Comparison of ENCODE assay signal across 25 cellular contexts in genomic region chr22:34001701-34002466, GRCh38.
"Had no signal": no experiment of that assay in that cellular context is flagged by ENCODE, and none has a peak within 500 bp of the region (broad histone marks: within the 10 kb centered on the region; RNA-seq: fewer than 3 reads in every experiment).

No MANE protein-coding gene starts in this region.

- H3K4me3 ChIP-seq: coronary artery, gastroesophageal sphincter, heart right ventricle, left ventricle myocardium inferior, lower lobe of right lung, spleen, testis, tibial artery, upper lobe of left lung had no signal

- H3K4me1 ChIP-seq: gastroesophageal sphincter, heart right ventricle, left ventricle myocardium inferior, lower lobe of right lung, parathyroid adenoma, spleen, testis, tibial artery, upper lobe of left lung had no signal

- H3K27ac Mint-ChIP-seq: memory B cell; natural killer cell; progenitor cell of endocrine pancreas; stimulated activated memory B cell treated with anti-CD40 and anti-IgM and Interleukin-4, amounts not matched to agents 10 μg/mL and 1 μg/mL and 100 μg/mL, for 72 hours had no signal

- H3K27me3 ChIP-seq: gastroesophageal sphincter, heart right ventricle, neutrophil, spleen, testis, tibial artery, upper lobe of left lung had no signal

- H3K36me3 Mint-ChIP-seq: memory B cell; natural killer cell; stimulated activated memory B cell treated with anti-CD40 and anti-IgM and Interleukin-4, amounts not matched to agents 10 μg/mL and 1 μg/mL and 100 μg/mL, for 72 hours had no signal

- H3K79me2 ChIP-seq: parathyroid adenoma had no signal

- H3K27me3 Mint-ChIP-seq: progenitor cell of endocrine pancreas; stimulated activated memory B cell treated with anti-CD40 and anti-IgM and Interleukin-4, amounts not matched to agents 10 μg/mL and 1 μg/mL and 100 μg/mL, for 72 hours had no signal

- H3K4me3 Mint-ChIP-seq: memory B cell; natural killer cell; stimulated activated memory B cell treated with anti-CD40 and anti-IgM and Interleukin-4, amounts not matched to agents 10 μg/mL and 1 μg/mL and 100 μg/mL, for 72 hours had no signal

- H3K9ac ChIP-seq: parathyroid adenoma had no signal

- H3K9me3 ChIP-seq: neutrophil, testis had no signal

- ATAC-seq: gastroesophageal sphincter; heart right ventricle; left cardiac atrium; lower lobe of right lung; natural killer cell; sciatic nerve; stimulated activated memory B cell treated with anti-CD40 and anti-IgM and Interleukin-4, amounts not matched to agents 10 μg/mL and 1 μg/mL and 100 μg/mL, for 72 hours; stimulated activated naive CD8-positive, alpha-beta T cell treated with anti-CD3 and anti-CD28 coated beads, Interleukin-15, Interleukin-2, amounts not matched to agents 100 U/mL and 50 U/mL, for 24 hours had no signal

- H2AFZ ChIP-seq: parathyroid adenoma had no signal

- H3K4me1 Mint-ChIP-seq: memory B cell; natural killer cell; stimulated activated memory B cell treated with anti-CD40 and anti-IgM and Interleukin-4, amounts not matched to agents 10 μg/mL and 1 μg/mL and 100 μg/mL, for 72 hours had no signal

- DNase-seq: dermis blood vessel endothelial cell; effector memory CD4-positive, alpha-beta T cell; foreskin fibroblast; heart right ventricle; hypothalamus; kidney; left cardiac atrium; left ventricle myocardium inferior; lower lobe of right lung; natural killer cell; spleen; stimulated activated CD4-positive, alpha-beta T cell treated with anti-CD3 and anti-CD28 coated beads, Interleukin-4, amount 100 ng/mL, for 4 hours; stimulated activated naive CD8-positive, alpha-beta T cell treated with anti-CD3 and anti-CD28 coated beads, Interleukin-15, Interleukin-2, amounts not matched to agents 100 U/mL and 50 U/mL, for 24 hours; substantia nigra; testis; tibial artery; upper lobe of left lung had no signal

- H3K27ac ChIP-seq: coronary artery, gastroesophageal sphincter, heart right ventricle, left ventricle myocardium inferior, lower lobe of right lung, neutrophil, parathyroid adenoma, spleen, testis, tibial artery, upper lobe of left lung had no signal

- H3K36me3 ChIP-seq: gastroesophageal sphincter, heart right ventricle, left ventricle myocardium inferior, lower lobe of right lung, neutrophil, spleen, tibial artery, upper lobe of left lung had no signal
